23 cellular contexts compared by ENCODE assay signal in the genomic region with DNA sequence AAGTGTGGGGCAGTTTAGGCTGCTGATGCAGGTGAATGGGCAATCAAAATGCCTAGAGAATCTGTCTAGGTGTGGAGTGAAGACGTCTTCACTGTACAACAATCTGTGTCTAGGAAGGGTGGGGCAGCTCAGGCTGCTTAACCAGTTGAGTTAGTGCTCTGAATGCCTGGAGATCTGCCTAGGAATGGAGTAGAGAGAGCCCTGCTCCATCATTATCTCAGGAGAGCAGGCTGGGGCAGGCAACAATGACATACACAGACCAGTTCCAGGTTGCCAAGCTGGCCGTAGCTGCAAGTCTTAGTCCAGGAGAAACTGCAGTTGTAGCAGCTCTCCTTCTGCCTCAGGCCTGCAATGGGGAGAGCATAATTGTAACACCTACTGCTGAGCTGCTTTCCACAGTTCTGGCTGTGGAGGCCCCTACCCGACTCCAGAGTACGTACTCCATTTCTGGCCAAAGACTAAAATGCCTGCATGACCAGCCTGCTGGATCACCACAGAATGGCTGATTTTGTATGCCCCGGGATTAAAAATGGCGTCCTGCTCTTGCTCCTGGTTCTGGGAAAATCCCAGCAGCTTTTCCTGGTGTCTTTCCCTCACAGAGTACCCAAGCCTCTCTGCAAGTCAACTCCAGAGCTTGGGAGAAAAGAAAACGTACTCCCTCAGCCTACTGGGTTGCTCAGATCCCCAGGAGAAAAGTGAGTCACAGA.
DNase-seq lines count a peak whose midpoint lies in the region; FAIRE-seq and TF ChIP-seq lines count a peak whose summit lies in the region.
"Had no signal": no experiment of that assay in that cellular context is flagged by ENCODE, and none has a peak within 500 bp of the region (broad histone marks: within the 10 kb centered on the region; RNA-seq: fewer than 3 reads in every experiment).

No MANE protein-coding gene starts in this region.

- no peak overlapping the region for H2BK5ac ChIP-seq in trophoblast cell (ENCODE audit: low read depth, low read length, poor library complexity)

- no peak overlapping the region for H3K23ac ChIP-seq in trophoblast cell (ENCODE audit: low read length)

- DNase-seq in ELF-1 (ENCODE audit: low read depth, low spot score): peak; percentile 8
- DNase-seq in M059J (ENCODE audit: low read depth): peak; percentile 28
- DNase-seq in epithelial cell of esophagus (ENCODE audit: low read depth): peak; percentile 55
- peak; percentile 10 to 14 for DNase-seq in trophoblast cell
- DNase-seq in small intestine: no peak
- DNase-seq in H7: no peak
- no peak for DNase-seq in NCI-H345 (lab: John Stamatoyannopoulos, UW)
- no peak for DNase-seq in substantia nigra (lab: John Stamatoyannopoulos, UW)
- DNase-seq: CD4-positive, CD25-positive, alpha-beta regulatory T cell; NCI-H1092; NCI-H1417 treated with DMSO at 0.1 percent for 48 hours; NCI-H1694 treated with DMSO at 0.1 percent for 48 hours; NCI-H2081 treated with DMSO at 0.1 percent for 48 hours; NCI-H2171; NCI-H226; NCI-H774; NK-92 treated with Interleukin-12 subunit alpha and Interleukin-12 subunit beta, amount 100 ng/mL, for 24 hours; PC-9 had no signal

- H3K4me3 ChIP-seq in epithelial cell of esophagus (ENCODE audit: low read length): no peak overlapping the region
- no peak overlapping the region for H3K4me3 ChIP-seq in trophoblast cell (ENCODE audit: low read depth, low read length)
- H3K4me3 ChIP-seq in small intestine (ENCODE audit: low read depth in 1 of 2, low read length in 2 of 2): no peak overlapping the region
- H3K4me3 ChIP-seq in H7 (ENCODE audit: insufficient read depth, low read depth, low read length): no peak overlapping the region
- H3K4me3 ChIP-seq: BLaER1, PC-9, SJCRH30 had no signal

- no peak overlapping the region for H4K8ac ChIP-seq in trophoblast cell (ENCODE audit: low read depth, low read length)

- no peaks in the 10 kb centered on the region for H3K79me2 ChIP-seq in trophoblast cell (ENCODE audit: control insufficient read depth, insufficient read depth, low read length, poor library complexity)

- no peak overlapping the region for H3K14ac ChIP-seq in trophoblast cell (ENCODE audit: low read length)

- H3K4me1 ChIP-seq in trophoblast cell (ENCODE audit: control insufficient read depth in 1 of 2, insufficient read depth in 2 of 2, low read length in 2 of 2) (peaks cover 0 to 4% of the 10 kb centered on the region in 2 experiments), small intestine (ENCODE audit: control insufficient read depth in 2 of 2, insufficient read depth in 1 of 2, low read depth in 1 of 2, low read length in 1 of 2) (no peaks in the 10 kb centered on the region)
- H3K4me1 ChIP-seq: BLaER1, SJCRH30 had no signal

- H3K27me3 ChIP-seq in trophoblast cell (ENCODE audit: insufficient read depth, low read length): no peaks in the 10 kb centered on the region
- no peaks in the 10 kb centered on the region for H3K27me3 ChIP-seq in small intestine (ENCODE audit: control insufficient read depth in 2 of 2, insufficient read depth in 2 of 2, low read length in 2 of 2)
- no peaks in the 10 kb centered on the region for H3K27me3 ChIP-seq in H7 (ENCODE audit: control insufficient read depth, insufficient read depth, low read length)
- H3K27me3 ChIP-seq: BLaER1, SJCRH30 had no signal

- no CpG with 5 or more reads among the region's 7 CpGs for WGBS in trophoblast cell (ENCODE audit: extremely low coverage, insufficient coverage, insufficient read length)
- WGBS in small intestine, 3 donors: 75 to 87% (median 76%) methylated on average over 7 of the region's 7 CpGs

- no peak overlapping the region for H3K18ac ChIP-seq in trophoblast cell (ENCODE audit: low read length)

- no peaks in the 10 kb centered on the region for H3K9me3 ChIP-seq in trophoblast cell (ENCODE audit: insufficient read depth, low read depth, low read length)
- H3K9me3 ChIP-seq in small intestine (ENCODE audit: control insufficient read depth, low read depth): no peaks in the 10 kb centered on the region
- H3K9me3 ChIP-seq: BLaER1, SJCRH30 had no signal

- peaks cover 1% of the 10 kb centered on the region for H3K79me1 ChIP-seq in trophoblast cell (ENCODE audit: low read length)

- peak overlapping the region; percentile 9 for H2BK12ac ChIP-seq in trophoblast cell (ENCODE audit: low read length)

- no peak for FAIRE-seq in small intestine (lab: Jason Lieb, UNC)
- FAIRE-seq: A204.1, D721Med, G401.6 had no signal

- H3K4me2 ChIP-seq in trophoblast cell (ENCODE audit: low read length): no peak overlapping the region
- H3K4me2 ChIP-seq: BLaER1, PC-9 had no signal

- H2AFZ ChIP-seq in trophoblast cell (ENCODE audit: insufficient read depth, low read length, poor library complexity): no peak overlapping the region
- H2AFZ ChIP-seq: PC-9 had no signal

- H4K91ac ChIP-seq in trophoblast cell (ENCODE audit: low read depth, low read length): no peak overlapping the region

- H3K27ac ChIP-seq in trophoblast cell (ENCODE audit: low read depth, low read length) (no peak overlapping the region), small intestine (ENCODE audit: low read depth in 1 of 2, low read length in 1 of 2) (no peak overlapping the region), substantia nigra (ENCODE audit: low read depth, low read length, poor library complexity, severe bottlenecking) (no peak overlapping the region)
- H3K27ac ChIP-seq: BLaER1, PC-9, SJCRH30 had no signal

- no peak overlapping the region for H2AK5ac ChIP-seq in trophoblast cell (ENCODE audit: low read length)

- H3K36me3 ChIP-seq in trophoblast cell (ENCODE audit: control insufficient read depth in 1 of 2, insufficient read depth in 2 of 2, low read length in 2 of 2) (no peaks in the 10 kb centered on the region), small intestine (ENCODE audit: control insufficient read depth in 2 of 2, insufficient read depth in 2 of 2, low read length in 2 of 2) (no peaks in the 10 kb centered on the region), H7 (replicated peaks; ENCODE audit: control insufficient read depth, insufficient read depth, low read length) (no peaks in the 10 kb centered on the region)
- H3K36me3 ChIP-seq: BLaER1, SJCRH30 had no signal

- H3K9ac ChIP-seq in trophoblast cell (ENCODE audit: low read length): no peak overlapping the region
- H3K9ac ChIP-seq: BLaER1 had no signal

- H3K4ac ChIP-seq in trophoblast cell (ENCODE audit: low read depth, low read length): no peak overlapping the region

- H4K12ac ChIP-seq in trophoblast cell (ENCODE audit: low read depth, low read length): no peak overlapping the region

- no peak overlapping the region for H2BK120ac ChIP-seq in trophoblast cell (ENCODE audit: insufficient read depth, low read length, poor library complexity)

- no peak for TF ChIP-seq CTCF in epithelial cell of esophagus (IDR thresholded peaks at IDR 0.05; ENCODE audit: insufficient read depth, low read depth, low read length, missing control alignments)

Comparison
In these comparisons a context has a peak if more than half of its experiments do, and no peak if none do; other contexts are left out.
1. DNase-seq: peak in ELF-1 (single experiment), M059J (single experiment), epithelial cell of esophagus (single experiment) and trophoblast cell (2 of 2); none in small intestine (single experiment), H7 (single experiment), NCI-H345 (single experiment) and substantia nigra (0 of 49).